Comparison of ENCODE assay signal across 8 cellular contexts in the genomic region with DNA sequence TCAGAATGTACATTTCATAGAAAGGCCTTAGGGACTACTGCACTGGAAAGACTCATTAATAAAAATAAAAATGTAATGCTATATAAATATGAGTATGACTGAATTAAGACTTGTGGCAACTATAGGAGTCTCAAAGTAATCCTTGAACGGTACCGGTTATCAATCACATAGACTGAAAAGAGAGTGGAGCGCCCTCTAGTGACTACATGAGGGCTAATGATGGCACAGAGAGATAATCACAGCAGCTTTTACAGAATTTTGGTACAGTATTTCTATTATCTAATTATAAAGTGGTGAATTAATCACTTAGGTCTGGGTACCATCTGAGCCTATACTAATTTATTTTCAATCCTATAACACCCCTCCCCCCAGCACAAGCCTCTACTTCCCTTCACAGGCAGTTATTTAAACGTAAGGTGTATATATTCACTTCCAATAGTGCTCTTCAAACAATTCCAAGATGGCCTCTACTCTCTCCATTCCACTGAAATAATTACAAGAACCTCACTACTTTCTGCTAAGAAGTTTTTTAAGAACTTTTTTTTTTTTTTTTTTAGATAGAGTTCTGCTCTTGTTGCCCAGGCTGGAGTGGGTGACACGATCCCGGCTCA. TPM values are rescaled to one million over a fixed set of nuclear protein-coding genes. Genes with fewer than 3 reads are reported as not detected.
A peak's percentile ranks its signal among the peaks of the same experiment; 100 is the strongest.
DNase-seq lines count a peak whose midpoint lies in the region; ATAC-seq and TF ChIP-seq lines count a peak whose summit lies in the region.

No MANE protein-coding gene starts in this region.

- TF ChIP-seq POLR2A in GM18505 (IDR thresholded peaks at IDR 0.05; ENCODE audit: borderline replicate concordance, extremely low read depth, insufficient read depth, insufficient read length) = no peak

- H3K27ac ChIP-seq in SJCRH30 = no peak overlapping the region

- no peaks in the 10 kb centered on the region for H3K4me1 ChIP-seq in SJCRH30

- no peaks in the 10 kb centered on the region for H3K9me3 ChIP-seq in SJCRH30 (replicated peaks)

- DNase-seq in Caki2 (ENCODE audit: low read depth) (peak; percentile 7), HuH-7.5 (ENCODE audit: low spot score) (peak; percentile 28), SJCRH30 (peak; percentile 4 to 57), amniotic epithelial cell (ENCODE audit: low read depth) (peak; percentile 27), hepatic stellate cell (ENCODE audit: low spot score) (peak; percentile 47)
- DNase-seq in stimulated activated CD4-positive, alpha-beta T cell treated with anti-CD3 and anti-CD28 coated beads, Interleukin-15, amount 100 ng/mL, for 48 hours (ENCODE audit: low read depth in 2 of 2) = peak; percentile 16 to 49

- no peak overlapping the region for H3K4me3 ChIP-seq in SJCRH30

- no peaks in the 10 kb centered on the region for H3K27me3 ChIP-seq in SJCRH30

- peaks cover 4% of the 10 kb centered on the region; the same call in 1 of the 2 replicates for H3K36me3 ChIP-seq in SJCRH30

- ATAC-seq in HG02678 (IDR thresholded peaks at IDR 0.05; ENCODE audit: unreplicated experiment) = no peak
- ATAC-seq in GM18505 (IDR thresholded peaks at IDR 0.05; ENCODE audit: unreplicated experiment) = no peak

- in situ Hi-C loops in Caki2 (cut with HindIII; ENCODE audit: low pct_unique_long_range_greater_than_20kb, low sequenced_read_pairs) = no loop called here

RNA-seq across cellular contexts. Expression of a gene that starts 40.7 kb away (rescaled TPM):
- 12.5 and 30.2 TPM in 2 replicates for total RNA-seq in Caki2 (2014; rRNA removed; shearing (Covaris generic); ENCODE audit: low replicate concordance)
- total RNA-seq in SJCRH30 (2014; rRNA removed; shearing (Covaris generic)) = 16.1 and 18.0 TPM in 2 replicates
